In genomic region chr1:116769561-116769977, GRCh38 we compare ENCODE assay signal across 8 cellular contexts. TPM values are rescaled to one million over a fixed set of nuclear protein-coding genes. Genes with fewer than 3 reads are reported as not detected.
DNase-seq lines count a peak whose midpoint lies in the region; ATAC-seq and TF ChIP-seq lines count a peak whose summit lies in the region.

No MANE protein-coding gene starts in this region.

- peak; percentile 24 for DNase-seq in GM03348 (ENCODE audit: low spot score)
- peak; percentile 82 for DNase-seq in M059J (ENCODE audit: low read depth)
- peak; percentile 62 for DNase-seq in activated T-cell treated with anti-CD3 and anti-CD28 coated beads, Interleukin-2, amount 50 U/mL, for 4 hours
- no peak for DNase-seq in sciatic nerve (ENCODE audit: low spot score)
- no peak for DNase-seq in CD14-positive monocyte (ENCODE audit: low spot score)
- DNase-seq in COR-L47 (lab: John Stamatoyannopoulos, UW), result no peak

- peaks cover 94% of the 10 kb centered on the region for H3K4me1 Mint-ChIP-seq in activated T-cell treated with anti-CD3 and anti-CD28 coated beads, Interleukin-2, amount 50 U/mL, for 4 hours (ENCODE audit: low read depth)
- peaks cover 51% of the 10 kb centered on the region for H3K4me1 Mint-ChIP-seq in CD14-positive monocyte

- ATAC-seq in GM21576 (IDR thresholded peaks at IDR 0.05; ENCODE audit: unreplicated experiment) (peak; percentile 90), sciatic nerve (peak; percentile 28), HG02840 (IDR thresholded peaks at IDR 0.05; ENCODE audit: low FRiP score, unreplicated experiment) (no peak)
- peak; percentile 68 to 78 for ATAC-seq in activated T-cell treated with anti-CD3 and anti-CD28 coated beads, Interleukin-2, amount 50 U/mL, for 4 hours

- peak overlapping the region in 2 of 7 donors; percentile 23 to 25 for H3K27ac Mint-ChIP-seq in CD14-positive monocyte

- H3K4me3 Mint-ChIP-seq in activated T-cell treated with anti-CD3 and anti-CD28 coated beads, Interleukin-2, amount 50 U/mL, for 4 hours, result peak overlapping the region; percentile 72
- H3K4me3 Mint-ChIP-seq in CD14-positive monocyte, result peak overlapping the region in 1 of 2 donors; percentile 78

- H3K9me3 Mint-ChIP-seq in activated T-cell treated with anti-CD3 and anti-CD28 coated beads, Interleukin-2, amount 50 U/mL, for 4 hours, result no peaks in the 10 kb centered on the region
- peaks cover 4 to 15% (median 12%) of the 10 kb centered on the region in 7 donors for H3K9me3 Mint-ChIP-seq in CD14-positive monocyte

- intact Hi-C loops in sciatic nerve (cut with DNase I) (no loop called here), CD14-positive monocyte (cut with micrococcal nuclease) (loop anchor here in 1 of 2 donors (10.0 kb wide), 1 partner anchor 45 kb away; no protein-coding TSS in a partner anchor)

- H3K27me3 Mint-ChIP-seq in activated T-cell treated with anti-CD3 and anti-CD28 coated beads, Interleukin-2, amount 50 U/mL, for 4 hours (ENCODE audit: low read depth), result no peaks in the 10 kb centered on the region
- H3K27me3 Mint-ChIP-seq in CD14-positive monocyte (ENCODE audit: low read depth in 3 of 3), result peaks cover 1 to 4% (median 2%) of the 10 kb centered on the region in 3 donors

- TF ChIP-seq CTCF in CD14-positive monocyte (IDR thresholded peaks at IDR 0.05), result no peak

- H3K36me3 Mint-ChIP-seq in activated T-cell treated with anti-CD3 and anti-CD28 coated beads, Interleukin-2, amount 50 U/mL, for 4 hours (ENCODE audit: insufficient read depth), result peaks cover 61% of the 10 kb centered on the region
- H3K36me3 Mint-ChIP-seq in CD14-positive monocyte, result peaks cover 6 to 14% of the 10 kb centered on the region in 2 donors

RNA-seq across cellular contexts. Expression of gene CD2, which starts 15.3 kb away (rescaled TPM):
- total RNA-seq in M059J (2014; rRNA removed; shearing (Covaris generic)), result not detected in 2 replicates
- total RNA-seq in activated T-cell treated with anti-CD3 and anti-CD28 coated beads, Interleukin-2, amount 50 U/mL, for 4 hours, result 100 to 1,000 TPM; 353 to 393 (median 374) TPM
- 2.1 TPM for total RNA-seq in sciatic nerve
- polyA plus RNA-seq in CD14-positive monocyte, result 1 to 10 TPM; 2.1 to 3.6 TPM

Comparison
In these comparisons a context has a peak if more than half of its experiments do, and no peak if none do; other contexts are left out.
1. DNase-seq: peak in GM03348 (single experiment), M059J (single experiment) and activated T-cell treated with anti-CD3 and anti-CD28 coated beads, Interleukin-2, amount 50 U/mL, for 4 hours (single experiment); none in sciatic nerve (single experiment), CD14-positive monocyte (single experiment) and COR-L47 (single experiment).
2. RNA of gene CD2, which starts 15.3 kb away (total RNA-seq): 353 to 393 TPM in activated T-cell treated with anti-CD3 and anti-CD28 coated beads, Interleukin-2, amount 50 U/mL, for 4 hours; 2.1 TPM in sciatic nerve (single experiment) and not detected in M059J; every median in the first group is over 100 times any median in the second.